ENCODE assay signal across 8 cellular contexts in genomic region chr1:148334339-148335130, GRCh38.
DNase-seq lines count a peak whose midpoint lies in the region; ATAC-seq and TF ChIP-seq lines count a peak whose summit lies in the region.

No MANE protein-coding gene starts in this region.

- no peaks in the 10 kb centered on the region for H3K36me3 ChIP-seq in testis (ENCODE audit: low read depth, missing control alignments)

- H3K9me3 ChIP-seq in testis, result no peaks in the 10 kb centered on the region

- TF ChIP-seq POLR2A in testis (IDR thresholded peaks at IDR 0.05), result no peak

- TF ChIP-seq CTCF in omental fat pad (IDR thresholded peaks at IDR 0.05) (no peak), testis (IDR thresholded peaks at IDR 0.05) (no peak)

- DNase-seq in DMS79 treated with DMSO at 0.1 percent for 48 hours (lab: John Stamatoyannopoulos, UW), result peak; percentile 74
- DNase-seq in Kasumi-1 (lab: John Stamatoyannopoulos, UW), result peak; percentile 92
- DNase-seq in SIG-M5 treated with dmso at 0.1 percent for 504 hours (lab: John Stamatoyannopoulos, UW; ENCODE audit: unreplicated experiment), result peak; percentile 99
- peak; percentile 78 for DNase-seq in activated naive CD4-positive, alpha-beta T cell treated with Interleukin-2 at 50 U/mL for 16 hours
- peak; percentile 58 for DNase-seq in glomerular endothelial cell (ENCODE audit: extremely low read depth, low read depth, low spot score)
- peak; percentile 44 for DNase-seq in omental fat pad (ENCODE audit: low spot score)
- DNase-seq in testis, result peak; percentile 95

- no peaks in the 10 kb centered on the region for H3K27me3 ChIP-seq in testis

- peak overlapping the region; percentile 76 to 85 for H3K27ac ChIP-seq in testis

- no peaks in the 10 kb centered on the region for H3K4me1 ChIP-seq in testis

- peak overlapping the region; percentile 50 to 64 for H3K4me3 ChIP-seq in testis

- 1 to 2% methylated on average over 28 to 33 of the region's 33 CpGs for WGBS in testis, 2 donors

- ATAC-seq in GM21825 (IDR thresholded peaks at IDR 0.05; ENCODE audit: unreplicated experiment) (peak; percentile 54), omental fat pad (ENCODE audit: low FRiP score) (peak; percentile 79)

- intact Hi-C loops in testis (cut with DNase I; ENCODE audit: low total_unique reads), result no loop called here

Comparison
In these comparisons a context has a peak if more than half of its experiments do, and no peak if none do; other contexts are left out.
1. Peak in every context shown above with its lines: DNase-seq, ATAC-seq, H3K4me3 ChIP-seq and H3K27ac ChIP-seq.
2. DNase-seq: peak in every context shown above with its lines; median percentile 99 in SIG-M5 treated with dmso at 0.1 percent for 504 hours; 95 in testis; 92 in Kasumi-1; 78 in activated naive CD4-positive, alpha-beta T cell treated with Interleukin-2 at 50 U/mL for 16 hours; 74 in DMS79 treated with DMSO at 0.1 percent for 48 hours; 58 in glomerular endothelial cell; 44 in omental fat pad.